Comparison of ENCODE assay signal across 8 cellular contexts in genomic region chr9:104093647-104094533, GRCh38. TPM values are rescaled to one million over a fixed set of nuclear protein-coding genes. Genes with fewer than 3 reads are reported as not detected.
DNase-seq lines count a peak whose midpoint lies in the region; ATAC-seq and TF ChIP-seq lines count a peak whose summit lies in the region.

Gene SMC2, plus strand, starts transcription at chr9:104094309. Its CDS starts 1,076 bp downstream, at chr9:104095385.

- peak within 1 kb of the TSS; percentile 99 for H3K27ac Mint-ChIP-seq in activated CD4-positive, alpha-beta T cell treated with anti-CD3 and anti-CD28 coated beads, Interleukin-2, amount 10 ng/mL, durations not matched to agents 7 days and 5 days

- peaks cover 26% of the 10 kb centered on the region for H3K36me3 Mint-ChIP-seq in activated CD4-positive, alpha-beta T cell treated with anti-CD3 and anti-CD28 coated beads, Interleukin-2, amount 10 ng/mL, durations not matched to agents 7 days and 5 days (ENCODE audit: low read depth)

- CTCF ChIA-PET in BJ (lab: Yijun Ruan, JAX), result interaction anchor here (1.2 to 1.5 kb wide), 3 partner anchors 14 to 67 kb away, joined by 3 to 5 read pairs (median 3); no protein-coding TSS in a partner anchor
- CTCF ChIA-PET in activated CD4-positive, alpha-beta T cell treated with anti-CD3 and anti-CD28 coated beads, Interleukin-2, amount 10 ng/mL, durations not matched to agents 7 days and 5 days (lab: Charles Lee), result interaction anchor here (0.5 to 1.4 kb wide), 5 partner anchors 9 to 1861 kb away, joined by 3 to 6 read pairs (median 3); no protein-coding TSS in a partner anchor

- H3K27me3 Mint-ChIP-seq in activated CD4-positive, alpha-beta T cell treated with anti-CD3 and anti-CD28 coated beads, Interleukin-2, amount 10 ng/mL, durations not matched to agents 7 days and 5 days, result peaks cover 3% of the 10 kb centered on the region

- ATAC-seq in GM19324 (IDR thresholded peaks at IDR 0.05; ENCODE audit: low FRiP score, unreplicated experiment), result peak; percentile 95
- ATAC-seq in HG03469 (IDR thresholded peaks at IDR 0.05; ENCODE audit: unreplicated experiment), result peak; percentile 86

- no peaks in the 10 kb centered on the region for H3K27me3 ChIP-seq in BJ (ENCODE audit: control insufficient read depth, insufficient read depth, low read length)

- H3K4me1 Mint-ChIP-seq in activated CD4-positive, alpha-beta T cell treated with anti-CD3 and anti-CD28 coated beads, Interleukin-2, amount 10 ng/mL, durations not matched to agents 7 days and 5 days, result peaks cover 54% of the 10 kb centered on the region

- POLR2A ChIA-PET in BJ (lab: Charles Lee), result interaction anchor here (0.6 kb wide), 2 partner anchors 47 to 1107 kb away, joined by 3 to 7 read pairs; no protein-coding TSS in a partner anchor
- POLR2A ChIA-PET in activated CD4-positive, alpha-beta T cell treated with anti-CD3 and anti-CD28 coated beads, Interleukin-2, amount 10 ng/mL, durations not matched to agents 7 days and 5 days (lab: Charles Lee), result interaction anchor here (0.6 to 0.8 kb wide), 3 partner anchors 9 to 463 kb away, joined by 3 read pairs; no protein-coding TSS in a partner anchor

- peak within 1 kb of the TSS; percentile 78 for H3K4me3 ChIP-seq in BJ (ENCODE audit: low read depth, low read length)

- H3K4me3 Mint-ChIP-seq in activated CD4-positive, alpha-beta T cell treated with anti-CD3 and anti-CD28 coated beads, Interleukin-2, amount 10 ng/mL, durations not matched to agents 7 days and 5 days, result peak within 1 kb of the TSS; percentile 96

- TF ChIP-seq CTCF in BJ (IDR thresholded peaks at IDR 0.05; ENCODE audit: insufficient read depth, low read depth, low read length), result no peak

- no peaks in the 10 kb centered on the region for H3K9me3 Mint-ChIP-seq in activated CD4-positive, alpha-beta T cell treated with anti-CD3 and anti-CD28 coated beads, Interleukin-2, amount 10 ng/mL, durations not matched to agents 7 days and 5 days

- DNase-seq in BJ (ENCODE audit: low read depth), result peak; percentile 61
- peak; percentile 91 for DNase-seq in NCI-H526 treated with DMSO at 0.1 percent for 48 hours (lab: John Stamatoyannopoulos, UW)
- peak; percentile 95 for DNase-seq in activated CD4-positive, alpha-beta T cell treated with anti-CD3 and anti-CD28 coated beads, Interleukin-2, amount 10 ng/mL, durations not matched to agents 7 days and 5 days
- peak; percentile 65 for DNase-seq in cortex of kidney (lab: John Stamatoyannopoulos, UW)
- DNase-seq in left kidney (ENCODE audit: low read depth, low spot score), result peak; percentile 98
- DNase-seq in stimulated activated CD4-positive, alpha-beta T cell treated with anti-CD3 and anti-CD28 coated beads, Interleukin-2, amount 100 ng/mL, for 24 hours, result peak; percentile 94

- no peaks in the 10 kb centered on the region for H3K36me3 ChIP-seq in BJ (ENCODE audit: control insufficient read depth, insufficient read depth, low read length)

RNA-seq across cellular contexts. Expression of gene SMC2, which starts in this region (rescaled TPM):
- 4.5 and 9.6 TPM in 2 replicates for polyA plus RNA-seq in BJ (2011; rRNA removed)
- 4.5 and 5.0 TPM in 2 replicates for polyA minus RNA-seq in BJ (2011; rRNA and poly(A)+ RNA removed)
- total RNA-seq in activated CD4-positive, alpha-beta T cell treated with anti-CD3 and anti-CD28 coated beads, Interleukin-2, amount 10 ng/mL, durations not matched to agents 7 days and 5 days, result 10 to 100 TPM; 85.9 to 94.8 TPM

Comparison
In these comparisons a context has a peak if more than half of its experiments do, and no peak if none do; other contexts are left out.
1. Peak in every context shown above with its lines: DNase-seq, ATAC-seq and H3K4me3 ChIP-seq.